ENCODE assay signal across 29 cellular contexts in the genomic region with DNA sequence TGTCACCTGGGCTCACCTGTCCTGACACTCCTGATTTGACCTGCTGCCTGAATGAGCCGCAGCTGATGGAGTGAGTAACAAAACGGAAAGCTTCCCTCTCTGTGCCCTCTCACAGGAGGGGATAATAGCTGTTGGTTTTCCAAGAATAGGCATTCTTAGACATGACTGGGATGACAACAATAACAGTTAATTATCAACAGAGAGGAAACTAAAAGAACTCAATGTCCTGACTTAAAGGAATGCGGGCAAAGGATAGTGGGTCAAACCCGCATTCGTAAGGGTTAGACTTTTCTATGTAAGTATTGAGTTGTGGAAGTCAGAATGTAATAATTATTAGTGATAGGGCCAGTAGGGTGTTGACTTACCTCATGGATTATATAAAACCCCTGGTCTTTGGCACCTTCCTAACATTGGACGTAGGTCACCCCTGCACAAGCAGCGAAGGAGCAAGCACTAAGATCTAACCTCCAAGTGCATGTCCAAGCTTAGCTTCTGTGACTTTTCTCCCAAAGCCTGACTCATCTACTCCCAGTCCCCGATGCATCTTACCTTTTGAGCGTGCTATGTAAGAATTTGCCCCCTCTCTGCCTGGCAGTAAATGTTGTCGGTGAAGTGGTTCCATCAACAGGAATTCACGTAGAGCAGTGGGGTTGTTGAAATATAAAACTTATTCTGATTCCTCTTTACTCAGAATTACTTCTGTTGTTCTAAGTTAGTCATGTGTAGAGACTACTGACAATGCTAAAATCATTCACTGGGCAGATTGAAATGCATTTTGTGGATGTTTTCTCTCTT.
DNase-seq lines count a peak whose midpoint lies in the region; ATAC-seq, FAIRE-seq and TF ChIP-seq lines count a peak whose summit lies in the region.
"Had no signal": no experiment of that assay in that cellular context is flagged by ENCODE, and none has a peak within 500 bp of the region (broad histone marks: within the 10 kb centered on the region; RNA-seq: fewer than 3 reads in every experiment).

No MANE protein-coding gene starts in this region.

- H3K4me3 ChIP-seq in CD4-positive, alpha-beta memory T cell (ENCODE audit: low read length in 2 of 2): no peak overlapping the region
- H3K4me3 ChIP-seq: lower lobe of right lung, PC-9, suprapubic skin, upper lobe of left lung had no signal

- peaks cover 4 to 5% of the 10 kb centered on the region in 2 donors for H3K36me3 Mint-ChIP-seq in CD4-positive, alpha-beta memory T cell
- H3K36me3 Mint-ChIP-seq in dendritic cell treated with granulocyte-macrophage colony-stimulating factor and Interleukin-4, amounts not matched to agents 40 ng/mL and 50 ng/mL, for 4 days (ENCODE audit: low read depth): no peaks in the 10 kb centered on the region
- no peaks in the 10 kb centered on the region for H3K36me3 Mint-ChIP-seq in natural killer cell
- H3K36me3 Mint-ChIP-seq: CD14-positive monocyte had no signal

- H3K27ac ChIP-seq in CD4-positive, alpha-beta memory T cell (ENCODE audit: low read depth, low read length): no peak overlapping the region
- H3K27ac ChIP-seq: lower lobe of right lung, PC-9, suprapubic skin, upper lobe of left lung had no signal

- peak overlapping the region in 5 of 7 donors; percentile 9 to 94 (median 82) for H3K27ac Mint-ChIP-seq in CD4-positive, alpha-beta memory T cell
- H3K27ac Mint-ChIP-seq in dendritic cell treated with granulocyte-macrophage colony-stimulating factor and Interleukin-4, amounts not matched to agents 40 ng/mL and 50 ng/mL, for 4 days: peak overlapping the region; percentile 96
- peak overlapping the region; percentile 92 to 93 for H3K27ac Mint-ChIP-seq in natural killer cell

- peaks cover 0 to 3% (median 0%) of the 10 kb centered on the region in 8 donors for H3K9me3 Mint-ChIP-seq in CD4-positive, alpha-beta memory T cell
- peaks cover 8% of the 10 kb centered on the region for H3K9me3 Mint-ChIP-seq in dendritic cell treated with granulocyte-macrophage colony-stimulating factor and Interleukin-4, amounts not matched to agents 40 ng/mL and 50 ng/mL, for 4 days
- no peaks in the 10 kb centered on the region for H3K9me3 Mint-ChIP-seq in natural killer cell

- no peaks in the 10 kb centered on the region for H3K9me3 ChIP-seq in CD4-positive, alpha-beta memory T cell (ENCODE audit: control insufficient read depth in 1 of 2, low read length in 2 of 2)
- H3K9me3 ChIP-seq: lower lobe of right lung, SK-N-SH, suprapubic skin, upper lobe of left lung had no signal

- no peaks in the 10 kb centered on the region for H3K36me3 ChIP-seq in CD4-positive, alpha-beta memory T cell (ENCODE audit: insufficient read depth, low read length)
- H3K36me3 ChIP-seq: lower lobe of right lung, suprapubic skin, upper lobe of left lung had no signal

- TF ChIP-seq CTCF in natural killer cell (IDR thresholded peaks at IDR 0.05): no peak

- CTCF ChIA-PET in CD4-positive, alpha-beta memory T cell (lab: Charles Lee; ENCODE audit: partially characterized antibody): interaction anchor here (0.9 kb wide), 1 partner anchor 27 kb away, joined by 3 read pairs; no protein-coding TSS in a partner anchor

- POLR2A ChIA-PET in CD4-positive, alpha-beta memory T cell (lab: Charles Lee; ENCODE audit: partially characterized antibody): interaction anchor here (1.5 kb wide), 1 partner anchor 41 kb away, joined by 4 read pairs; no protein-coding TSS in a partner anchor

- no peaks in the 10 kb centered on the region for H3K27me3 ChIP-seq in CD4-positive, alpha-beta memory T cell (ENCODE audit: insufficient read depth, low read length)
- H3K27me3 ChIP-seq: suprapubic skin, upper lobe of left lung had no signal

- no peak for ATAC-seq in natural killer cell
- ATAC-seq in GM21737 (IDR thresholded peaks at IDR 0.05; ENCODE audit: unreplicated experiment): no peak
- ATAC-seq: HepG2, lower lobe of right lung had no signal

- H3K4me1 Mint-ChIP-seq in CD4-positive, alpha-beta memory T cell: peaks cover 22 to 68% (median 52%) of the 10 kb centered on the region in 4 donors
- H3K4me1 Mint-ChIP-seq in dendritic cell treated with granulocyte-macrophage colony-stimulating factor and Interleukin-4, amounts not matched to agents 40 ng/mL and 50 ng/mL, for 4 days (ENCODE audit: low read depth): peaks cover 35% of the 10 kb centered on the region
- peaks cover 24 to 26% of the 10 kb centered on the region in 2 donors for H3K4me1 Mint-ChIP-seq in natural killer cell

- peak; percentile 82 for FAIRE-seq in GM19239 (lab: Jason Lieb, UNC)
- FAIRE-seq: D721Med, HepG2 had no signal

- H3K4me3 Mint-ChIP-seq in CD4-positive, alpha-beta memory T cell: peak overlapping the region in 1 of 8 donors; percentile 11
- no peak overlapping the region for H3K4me3 Mint-ChIP-seq in dendritic cell treated with granulocyte-macrophage colony-stimulating factor and Interleukin-4, amounts not matched to agents 40 ng/mL and 50 ng/mL, for 4 days
- no peak overlapping the region for H3K4me3 Mint-ChIP-seq in natural killer cell
- H3K4me3 Mint-ChIP-seq: CD14-positive monocyte; H9; T-helper 1 cell treated with Interleukin-12 subunit alpha and Interleukin-12 subunit beta and Interleukin-4 antibody, amounts not matched to agents 30 μg/mL and 1 μg/mL, for 36 hours had no signal

- intact Hi-C loops in CD4-positive, alpha-beta memory T cell (cut with micrococcal nuclease): no loop called here
- intact Hi-C loops in dendritic cell treated with granulocyte-macrophage colony-stimulating factor and Interleukin-4, amounts not matched to agents 40 ng/mL and 50 ng/mL, for 4 days (cut with micrococcal nuclease): loop anchor here (10.0 kb wide), 3 partner anchors 692 to 1262 kb away; no protein-coding TSS in a partner anchor
- intact Hi-C loops in natural killer cell (cut with micrococcal nuclease): no loop called here

- H3K27me3 Mint-ChIP-seq in CD4-positive, alpha-beta memory T cell: no peaks in the 10 kb centered on the region
- peaks cover 44% of the 10 kb centered on the region for H3K27me3 Mint-ChIP-seq in dendritic cell treated with granulocyte-macrophage colony-stimulating factor and Interleukin-4, amounts not matched to agents 40 ng/mL and 50 ng/mL, for 4 days
- no peaks in the 10 kb centered on the region for H3K27me3 Mint-ChIP-seq in natural killer cell (ENCODE audit: low read depth in 2 of 2)

- DNase-seq in CD4-positive, alpha-beta memory T cell: no peak
- DNase-seq in GM19239 (ENCODE audit: insufficient read length, low spot score): no peak
- no peak for DNase-seq in natural killer cell
- DNase-seq in 8988T: no peak
- DNase-seq in stimulated activated CD4-positive, alpha-beta T cell treated with anti-CD3 and anti-CD28 coated beads, Interleukin-12 subunit alpha, Interleukin-12 subunit beta, amount 100 ng/mL, for 4 hours: no peak
- DNase-seq: activated CD4-positive, alpha-beta T cell treated with anti-CD3 and anti-CD28 coated beads for 1 hour; activated effector memory CD4-positive, alpha-beta T cell treated with anti-CD3 and anti-CD28 coated beads, Interleukin-2, amount 50 U/mL, for 16 hours; caudate nucleus; cortex of kidney; glutamatergic neuron; H9; Kasumi-1; lower lobe of right lung; NCI-H1436; NCI-H2081; NCI-H345; NCI-H69; PC-9; SK-N-SH; stimulated activated CD4-positive, alpha-beta T cell treated with anti-CD3 and anti-CD28 coated beads, Interleukin-15, amount 100 ng/mL, for 24 hours; stimulated activated CD4-positive, alpha-beta T cell treated with anti-CD3 and anti-CD28 coated beads, Interleukin-4, amount 100 ng/mL, for 4 hours; upper lobe of left lung had no signal

- H3K4me1 ChIP-seq in CD4-positive, alpha-beta memory T cell (ENCODE audit: insufficient read depth, low read length): peaks cover 36% of the 10 kb centered on the region
